In genomic region chr19:38656171-38656981, GRCh38 we compare ENCODE assay signal across 1 cellular context.
TF ChIP-seq lines count a peak whose summit lies in the region.

No MANE protein-coding gene starts in this region.

TF ChIP-seq in GM12878, 131 proteins besides CTCF, POLR2A, EP300 and RAD21:
- TF ChIP-seq SMC3 (IDR thresholded peaks at IDR 0.05; ENCODE audit: borderline replicate concordance, low read length): no peak
- TF ChIP-seq RUNX3 (IDR thresholded peaks at IDR 0.05; ENCODE audit: low read length): peak; percentile 75
- no peak for TF ChIP-seq STAT1 (conservative IDR thresholded peaks at IDR 0.05)
- TF ChIP-seq KLF5 (IDR thresholded peaks at IDR 0.05; ENCODE audit: partially characterized antibody): no peak
- TF ChIP-seq ESRRA (IDR thresholded peaks at IDR 0.05; ENCODE audit: low read length): no peak
- no peak for TF ChIP-seq ZNF687 (IDR thresholded peaks at IDR 0.05)
- TF ChIP-seq ZBTB33 (IDR thresholded peaks at IDR 0.05): no peak
- TF ChIP-seq IKZF2 (IDR thresholded peaks at IDR 0.05): peak in 1 of 2 experiments; percentile 22; a peak in 1 of 4 replicates
- TF ChIP-seq IRF3 (IDR thresholded peaks at IDR 0.05): no peak
- TF ChIP-seq REST (IDR thresholded peaks at IDR 0.05; ENCODE audit: low read depth, low read length): no peak
- TF ChIP-seq PKNOX1 (IDR thresholded peaks at IDR 0.05): peak; percentile 62; the same call in 1 of the 2 replicates
- TF ChIP-seq TCF7 (IDR thresholded peaks at IDR 0.05; ENCODE audit: borderline replicate concordance): peak; percentile 65; the same call in 1 of the 2 replicates
- TF ChIP-seq SKIL (IDR thresholded peaks at IDR 0.05; ENCODE audit: low read depth, poor library complexity, severe bottlenecking): peak; percentile 25
